In genomic region chr18:51290864-51291263, GRCh38 we compare ENCODE assay signal across 13 cellular contexts.
"Had no signal": no experiment of that assay in that cellular context is flagged by ENCODE, and none has a peak within 500 bp of the region (broad histone marks: within the 10 kb centered on the region; RNA-seq: fewer than 3 reads in every experiment).

No MANE protein-coding gene starts in this region.

- H3K4me1 ChIP-seq: gastroesophageal sphincter had no signal

- H3K27me3 ChIP-seq: gastroesophageal sphincter, hepatocyte, ovary had no signal

- H3K79me2 ChIP-seq: hepatocyte had no signal

- H3K4me3 ChIP-seq: gastroesophageal sphincter, hepatocyte, ovary, skin epidermis had no signal

- H3K36me3 ChIP-seq: gastroesophageal sphincter, ovary had no signal

- H3K4me3 Mint-ChIP-seq: activated B cell treated with CpG ODN at 0.5 μM for 24 hours; activated CD4-positive, alpha-beta T cell treated with anti-CD3 and anti-CD28 coated beads, Interleukin-2, amount 10 ng/mL, durations not matched to agents 7 days and 5 days; activated naive CD8-positive, alpha-beta T cell; neural crest cell had no signal

- H3K27me3 Mint-ChIP-seq: activated CD4-positive, alpha-beta T cell treated with anti-CD3 and anti-CD28 coated beads, Interleukin-2, amount 10 ng/mL, durations not matched to agents 7 days and 5 days had no signal

- H3K9me3 Mint-ChIP-seq: activated CD4-positive, alpha-beta T cell treated with anti-CD3 and anti-CD28 coated beads, Interleukin-2, amount 10 ng/mL, durations not matched to agents 7 days and 5 days had no signal

- ATAC-seq: gastroesophageal sphincter had no signal

- H2AFZ ChIP-seq: hepatocyte had no signal

- H3K27ac Mint-ChIP-seq: activated B cell treated with CpG ODN at 0.5 μM for 24 hours; activated CD4-positive, alpha-beta T cell treated with anti-CD3 and anti-CD28 coated beads, Interleukin-2, amount 10 ng/mL, durations not matched to agents 7 days and 5 days; activated naive CD8-positive, alpha-beta T cell had no signal

- H3K9me3 ChIP-seq: gastroesophageal sphincter, ovary had no signal

- DNase-seq: activated B cell treated with CpG ODN at 0.5 μM for 24 hours; activated CD4-positive, alpha-beta T cell treated with anti-CD3 and anti-CD28 coated beads, Interleukin-2, amount 10 ng/mL, durations not matched to agents 7 days and 5 days; activated effector memory CD4-positive, alpha-beta T cell treated with Interleukin-2 at 50 U/mL for 16 hours; anterior cingulate cortex; kidney glomerular epithelial cell; ovary; retina; T-helper 9 cell had no signal

- H3K4me2 ChIP-seq: hepatocyte had no signal

- H3K36me3 Mint-ChIP-seq: activated naive CD8-positive, alpha-beta T cell had no signal

- H3K27ac ChIP-seq: gastroesophageal sphincter, hepatocyte, ovary, skin epidermis had no signal

- H3K4me1 Mint-ChIP-seq: activated B cell treated with CpG ODN at 0.5 μM for 24 hours; activated CD4-positive, alpha-beta T cell treated with anti-CD3 and anti-CD28 coated beads, Interleukin-2, amount 10 ng/mL, durations not matched to agents 7 days and 5 days had no signal
